9 cellular contexts compared by ENCODE assay signal in genomic region chr20:51540585-51540984, GRCh38. TPM values are rescaled to one million over a fixed set of nuclear protein-coding genes. Genes with fewer than 3 reads are reported as not detected.
DNase-seq lines count a peak whose midpoint lies in the region; ATAC-seq and TF ChIP-seq lines count a peak whose summit lies in the region.
"Had no signal": no experiment of that assay in that cellular context is flagged by ENCODE, and none has a peak within 500 bp of the region (broad histone marks: within the 10 kb centered on the region; RNA-seq: fewer than 3 reads in every experiment).

No MANE protein-coding gene starts in this region.

- intact Hi-C loops in mucosa of descending colon (cut with DNase I, micrococcal nuclease), result no loop called here

- no peak for TF ChIP-seq CTCF in mucosa of descending colon (IDR thresholded peaks at IDR 0.05)

- H3K9me3 ChIP-seq in duodenal mucosa (ENCODE audit: control insufficient read depth in 1 of 2, low read length in 2 of 2) (no peaks in the 10 kb centered on the region), mucosa of descending colon (no peaks in the 10 kb centered on the region)

- H3K27me3 ChIP-seq in duodenal mucosa (ENCODE audit: control insufficient read depth in 1 of 2, insufficient read depth in 2 of 2, low read length in 2 of 2), result no peaks in the 10 kb centered on the region
- H3K27me3 ChIP-seq in rectal smooth muscle tissue (ENCODE audit: control insufficient read depth, insufficient read depth, low read length), result no peaks in the 10 kb centered on the region
- H3K27me3 ChIP-seq: brain microvascular endothelial cell had no signal

- ATAC-seq in mucosa of descending colon (no peak), GM18873 (IDR thresholded peaks at IDR 0.05; ENCODE audit: low FRiP score, unreplicated experiment) (no peak)

- peak overlapping the region; percentile 12 to 88 for H3K9ac ChIP-seq in duodenal mucosa (ENCODE audit: low read depth in 1 of 2, low read length in 2 of 2)
- no peak overlapping the region for H3K9ac ChIP-seq in rectal smooth muscle tissue (ENCODE audit: low read length)

- DNase-seq in OCI-M1 (lab: John Stamatoyannopoulos, UW) (peak; percentile 61), activated gamma-delta T cell treated with Interleukin-2 at 50 U/mL for 16 hours (no peak), mucosa of descending colon (no peak), NCI-H1092 treated with DMSO at 0.1 percent for 48 hours (lab: John Stamatoyannopoulos, UW) (no peak)

- H3K4me1 ChIP-seq in duodenal mucosa (ENCODE audit: control insufficient read depth in 1 of 2, insufficient read depth in 2 of 2, low read length in 2 of 2) (peaks cover 27 to 46% of the 10 kb centered on the region in 2 donors), rectal smooth muscle tissue (ENCODE audit: control insufficient read depth, insufficient read depth, low read length) (peaks cover 11% of the 10 kb centered on the region), mucosa of descending colon (ENCODE audit: low read depth) (peaks cover 15% of the 10 kb centered on the region)

- peak overlapping the region; percentile 15 for H3K27ac ChIP-seq in duodenal mucosa (ENCODE audit: low read depth, low read length)
- H3K27ac ChIP-seq in rectal smooth muscle tissue (ENCODE audit: low read depth, low read length), result peak overlapping the region; percentile 62
- H3K27ac ChIP-seq: brain microvascular endothelial cell had no signal

- H3K4me3 ChIP-seq in GM08714 (ENCODE audit: low read length), result peak overlapping the region; percentile 2
- peak overlapping the region; percentile 61 to 80 for H3K4me3 ChIP-seq in duodenal mucosa (ENCODE audit: low read depth in 1 of 2, low read length in 2 of 2)
- H3K4me3 ChIP-seq in rectal smooth muscle tissue (ENCODE audit: low read length), result peak overlapping the region; percentile 46
- H3K4me3 ChIP-seq in mucosa of descending colon, result no peak overlapping the region

- peaks cover 0 to 2% of the 10 kb centered on the region in 2 donors for H3K36me3 ChIP-seq in duodenal mucosa (ENCODE audit: control insufficient read depth in 1 of 2, insufficient read depth in 2 of 2, low read length in 2 of 2)
- H3K36me3 ChIP-seq in rectal smooth muscle tissue (ENCODE audit: control insufficient read depth, insufficient read depth, low read length), result peaks cover 4% of the 10 kb centered on the region
- H3K36me3 ChIP-seq in mucosa of descending colon (ENCODE audit: low read depth), result no peaks in the 10 kb centered on the region
- H3K36me3 ChIP-seq: brain microvascular endothelial cell had no signal

RNA-seq across cellular contexts. Expression of gene NFATC2, which starts 1.9 kb away (rescaled TPM):
- total RNA-seq in mucosa of descending colon, result 1 to 10 TPM; 6.2 to 7.3 (median 7.2) TPM
